ENCODE assay signal across 14 cellular contexts in the genomic region with DNA sequence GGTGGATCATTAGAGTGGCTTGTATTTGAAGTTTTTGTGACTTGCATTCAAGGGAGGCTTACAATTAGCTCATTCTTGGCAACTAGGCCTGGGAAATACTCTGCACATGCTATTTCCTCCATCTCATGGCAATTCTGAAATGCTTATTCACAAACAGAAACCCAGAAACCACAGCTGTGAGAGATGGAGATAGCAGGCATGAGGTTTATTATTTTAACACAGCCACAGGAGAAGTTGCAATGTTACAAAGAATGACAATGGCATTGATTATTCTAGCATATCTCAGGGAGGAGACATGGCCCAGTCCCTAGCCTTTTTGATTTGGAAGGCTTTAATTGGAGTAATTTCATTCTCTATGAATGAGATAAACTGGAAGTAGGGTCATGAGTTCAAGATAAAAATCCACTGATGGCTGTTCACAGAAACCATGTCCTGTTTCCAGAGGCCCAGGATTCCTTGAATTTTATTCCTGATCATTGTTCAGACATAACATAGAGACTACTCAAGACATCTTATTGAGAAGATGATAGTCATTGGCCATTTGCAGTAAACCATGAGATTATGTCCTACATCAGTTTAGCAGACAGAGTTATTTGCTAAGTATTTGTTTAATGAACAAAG.
DNase-seq lines count a peak whose midpoint lies in the region; ATAC-seq, FAIRE-seq and TF ChIP-seq lines count a peak whose summit lies in the region.
"Had no signal": no experiment of that assay in that cellular context is flagged by ENCODE, and none has a peak within 500 bp of the region (broad histone marks: within the 10 kb centered on the region; RNA-seq: fewer than 3 reads in every experiment).

No MANE protein-coding gene starts in this region.

- FAIRE-seq in RCC 7860 (lab: Jason Lieb, UNC) = no peak
- FAIRE-seq: H54, K562 had no signal

- H3K27ac Mint-ChIP-seq in stimulated activated effector memory CD8-positive, alpha-beta T cell treated with anti-CD3 and anti-CD28 coated beads, Interleukin-12 subunit alpha, Interleukin-12 subunit beta, amount 100 ng/mL, for 72 hours = no peak overlapping the region
- H3K27ac Mint-ChIP-seq: activated naive CD4-positive, alpha-beta T cell treated with anti-CD3 and anti-CD28 coated beads, Interleukin-2, amount 50 U/mL, for 24 hours; natural killer cell treated with Interleukin-12 subunit alpha and Interleukin-12 subunit beta and Interleukin-15 and Interleukin-18, amount 100 ng/mL, for 72 hours; T-helper 17 cell had no signal

- ATAC-seq in GM21515 (IDR thresholded peaks at IDR 0.05; ENCODE audit: unreplicated experiment) (no peak), HG02885 (IDR thresholded peaks at IDR 0.05; ENCODE audit: poor library complexity, unreplicated experiment) (no peak)
- ATAC-seq in stimulated activated effector memory CD8-positive, alpha-beta T cell treated with anti-CD3 and anti-CD28 coated beads, Interleukin-12 subunit alpha, Interleukin-12 subunit beta, amount 100 ng/mL, for 72 hours = no peak
- ATAC-seq: K562; natural killer cell treated with Interleukin-12 subunit alpha and Interleukin-12 subunit beta and Interleukin-15 and Interleukin-18, amount 100 ng/mL, for 72 hours; T-helper 17 cell had no signal

- no peaks in the 10 kb centered on the region for H3K27me3 ChIP-seq in BE2C

- H3K36me3 Mint-ChIP-seq in stimulated activated effector memory CD8-positive, alpha-beta T cell treated with anti-CD3 and anti-CD28 coated beads, Interleukin-12 subunit alpha, Interleukin-12 subunit beta, amount 100 ng/mL, for 72 hours = no peaks in the 10 kb centered on the region
- H3K36me3 Mint-ChIP-seq: activated naive CD4-positive, alpha-beta T cell treated with anti-CD3 and anti-CD28 coated beads, Interleukin-2, amount 50 U/mL, for 24 hours; natural killer cell treated with Interleukin-12 subunit alpha and Interleukin-12 subunit beta and Interleukin-15 and Interleukin-18, amount 100 ng/mL, for 72 hours had no signal

- DNase-seq in BE2C (peak; percentile 12), RCC 7860 (ENCODE audit: low spot score) (peak; percentile 41), epidermal melanocyte (ENCODE audit: insufficient read length, low spot score) (peak; percentile 17), NCI-H146 treated with DMSO at 0.1 percent for 48 hours (lab: John Stamatoyannopoulos, UW; ENCODE audit: unreplicated experiment) (no peak)
- DNase-seq in stimulated activated effector memory CD8-positive, alpha-beta T cell treated with anti-CD3 and anti-CD28 coated beads, Interleukin-12 subunit alpha, Interleukin-12 subunit beta, amount 100 ng/mL, for 72 hours (ENCODE audit: low spot score in 2 of 2) = no peak
- DNase-seq: effector CD8-positive, alpha-beta T cell; T-helper 17 cell had no signal

- H3K4me3 Mint-ChIP-seq in stimulated activated effector memory CD8-positive, alpha-beta T cell treated with anti-CD3 and anti-CD28 coated beads, Interleukin-12 subunit alpha, Interleukin-12 subunit beta, amount 100 ng/mL, for 72 hours = no peak overlapping the region
- H3K4me3 Mint-ChIP-seq: activated naive CD4-positive, alpha-beta T cell treated with anti-CD3 and anti-CD28 coated beads, Interleukin-2, amount 50 U/mL, for 24 hours; natural killer cell treated with Interleukin-12 subunit alpha and Interleukin-12 subunit beta and Interleukin-15 and Interleukin-18, amount 100 ng/mL, for 72 hours; T-helper 17 cell had no signal

- H3K4me1 Mint-ChIP-seq in stimulated activated effector memory CD8-positive, alpha-beta T cell treated with anti-CD3 and anti-CD28 coated beads, Interleukin-12 subunit alpha, Interleukin-12 subunit beta, amount 100 ng/mL, for 72 hours = no peaks in the 10 kb centered on the region
- H3K4me1 Mint-ChIP-seq: activated naive CD4-positive, alpha-beta T cell treated with anti-CD3 and anti-CD28 coated beads, Interleukin-2, amount 50 U/mL, for 24 hours; T-helper 17 cell had no signal

- H3K4me1 ChIP-seq in BE2C = peaks cover 12% of the 10 kb centered on the region
- peaks cover 11% of the 10 kb centered on the region for H3K4me1 ChIP-seq in mesodermal cell (ENCODE audit: control insufficient read depth, insufficient read depth, low read length, poor library complexity, severe bottlenecking)

- H3K9me3 ChIP-seq in BE2C (no peaks in the 10 kb centered on the region), mesodermal cell (ENCODE audit: control insufficient read depth, low read length) (no peaks in the 10 kb centered on the region)

- peaks cover 3% of the 10 kb centered on the region for H3K9me3 Mint-ChIP-seq in stimulated activated effector memory CD8-positive, alpha-beta T cell treated with anti-CD3 and anti-CD28 coated beads, Interleukin-12 subunit alpha, Interleukin-12 subunit beta, amount 100 ng/mL, for 72 hours
- H3K9me3 Mint-ChIP-seq: activated naive CD4-positive, alpha-beta T cell treated with anti-CD3 and anti-CD28 coated beads, Interleukin-2, amount 50 U/mL, for 24 hours; natural killer cell treated with Interleukin-12 subunit alpha and Interleukin-12 subunit beta and Interleukin-15 and Interleukin-18, amount 100 ng/mL, for 72 hours had no signal

- H3K4me3 ChIP-seq in BE2C (ENCODE audit: low read depth, low read length) = no peak overlapping the region
- no peak overlapping the region for H3K4me3 ChIP-seq in mesodermal cell (ENCODE audit: extremely low read depth, insufficient read depth, low read length, poor library complexity, severe bottlenecking)
- H3K4me3 ChIP-seq: K562 had no signal

- no peaks in the 10 kb centered on the region for H3K36me3 ChIP-seq in BE2C
- H3K36me3 ChIP-seq in mesodermal cell (ENCODE audit: control insufficient read depth, insufficient read depth, low read length) = peaks cover 28% of the 10 kb centered on the region

- no peak for TF ChIP-seq CTCF in BE2C (IDR thresholded peaks at IDR 0.05; ENCODE audit: low read depth, low read length)

- peak overlapping the region; percentile 53 for H3K27ac ChIP-seq in mesodermal cell (ENCODE audit: low read depth, low read length, severe bottlenecking)

Comparison
In these comparisons a context has a peak if more than half of its experiments do, and no peak if none do; other contexts are left out.
1. DNase-seq: peak in BE2C (single experiment), RCC 7860 (single experiment) and epidermal melanocyte (single experiment); none in stimulated activated effector memory CD8-positive, alpha-beta T cell treated with anti-CD3 and anti-CD28 coated beads, Interleukin-12 subunit alpha, Interleukin-12 subunit beta, amount 100 ng/mL, for 72 hours (0 of 2) and NCI-H146 treated with DMSO at 0.1 percent for 48 hours (single experiment).